ENCODE assay signal across 8 cellular contexts in the genomic region with DNA sequence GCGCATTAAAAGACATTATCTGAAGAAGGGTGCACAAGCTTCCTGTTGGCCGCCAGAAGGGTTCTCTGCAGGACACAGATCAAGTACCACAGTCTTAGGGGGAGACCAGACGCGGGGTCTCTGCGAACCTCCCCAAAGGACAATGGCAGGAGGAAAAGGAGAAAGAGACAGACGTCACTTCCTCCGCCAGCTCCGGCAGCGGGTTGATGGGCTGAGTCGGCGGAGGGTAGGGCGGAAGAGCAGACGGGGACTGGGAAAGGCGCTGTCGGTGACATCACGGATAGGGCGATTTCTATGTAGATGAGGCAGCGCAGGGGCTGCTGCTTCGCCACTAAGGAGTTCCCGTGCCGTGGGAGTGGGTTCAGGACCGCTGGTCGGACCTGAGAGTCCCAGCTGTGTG. TPM values are rescaled to one million over a fixed set of nuclear protein-coding genes. Genes with fewer than 3 reads are reported as not detected.
DNase-seq lines count a peak whose midpoint lies in the region; ATAC-seq and TF ChIP-seq lines count a peak whose summit lies in the region.
"Not testable (repeated sequence)": the region's sequence is repeated elsewhere in the genome, so short reads cannot be mapped to it uniquely, and the experiment has no call there.

No MANE protein-coding gene starts in this region.

- H3K4me3 ChIP-seq in WERI-Rb-1 (ENCODE audit: low read depth, low read length), result peak overlapping the region; percentile 45
- not testable (repeated sequence) for H3K4me3 ChIP-seq in astrocyte of the cerebellum (ENCODE audit: low read depth, low read length)

- in situ Hi-C loops in astrocyte of the cerebellum (cut with HindIII; ENCODE audit: low sequenced_read_pairs), result not testable (repeated sequence)

- not testable (repeated sequence) for H3K9me3 ChIP-seq in WERI-Rb-1 (ENCODE audit: severe bottlenecking)

- intact Hi-C loops in left cardiac atrium (cut with DNase I); posterior vena cava (cut with DNase I): not testable (repeated sequence)

- peak; percentile 42 for DNase-seq in GM04504 (ENCODE audit: low read depth)
- peak; percentile 31 to 69 for DNase-seq in NCI-H446 (lab: John Stamatoyannopoulos, UW)
- peak; percentile 97 for DNase-seq in WERI-Rb-1
- peak; percentile 57 for DNase-seq in astrocyte of the cerebellum (ENCODE audit: low read depth)
- DNase-seq in left cardiac atrium, result peak; percentile 88
- DNase-seq in posterior vena cava (ENCODE audit: low spot score), result peak; percentile 95
- peak in 48 of 49 donors; percentile 2 to 87 (median 52) for DNase-seq in substantia nigra (lab: John Stamatoyannopoulos, UW)

- peak overlapping the region; percentile 72 for H3K27ac ChIP-seq in WERI-Rb-1
- H3K27ac ChIP-seq in substantia nigra (ENCODE audit: low read depth, low read length, poor library complexity, severe bottlenecking), result not testable (repeated sequence)

- ATAC-seq in HG03175 (IDR thresholded peaks at IDR 0.05; ENCODE audit: unreplicated experiment), result peak; percentile 59
- peak; percentile 88 to 89 for ATAC-seq in left cardiac atrium

- not testable (repeated sequence) for H3K27me3 ChIP-seq in WERI-Rb-1 (ENCODE audit: insufficient read depth, low read depth, severe bottlenecking)

- not testable (repeated sequence) for TF ChIP-seq CTCF in WERI-Rb-1 (IDR thresholded peaks at IDR 0.05; ENCODE audit: low read depth, low read length); astrocyte of the cerebellum (IDR thresholded peaks at IDR 0.05; ENCODE audit: low read depth, low read length, missing control alignments)

- not testable (repeated sequence) for H3K36me3 ChIP-seq in WERI-Rb-1

RNA-seq across cellular contexts. Expression of gene PPIAL4G, which starts 39.0 kb away (rescaled TPM):
- not detected for total RNA-seq in left cardiac atrium
- total RNA-seq in posterior vena cava, result not detected

Comparison
In these comparisons a context has a peak if more than half of its experiments do, and no peak if none do; other contexts are left out.
1. DNase-seq: peak in every context shown above with its lines; median percentile 97 in WERI-Rb-1; 95 in posterior vena cava; 88 in left cardiac atrium; 57 in astrocyte of the cerebellum; 52 in substantia nigra; 50 in NCI-H446; 42 in GM04504.